ENCODE assay signal across 12 cellular contexts in the genomic region with DNA sequence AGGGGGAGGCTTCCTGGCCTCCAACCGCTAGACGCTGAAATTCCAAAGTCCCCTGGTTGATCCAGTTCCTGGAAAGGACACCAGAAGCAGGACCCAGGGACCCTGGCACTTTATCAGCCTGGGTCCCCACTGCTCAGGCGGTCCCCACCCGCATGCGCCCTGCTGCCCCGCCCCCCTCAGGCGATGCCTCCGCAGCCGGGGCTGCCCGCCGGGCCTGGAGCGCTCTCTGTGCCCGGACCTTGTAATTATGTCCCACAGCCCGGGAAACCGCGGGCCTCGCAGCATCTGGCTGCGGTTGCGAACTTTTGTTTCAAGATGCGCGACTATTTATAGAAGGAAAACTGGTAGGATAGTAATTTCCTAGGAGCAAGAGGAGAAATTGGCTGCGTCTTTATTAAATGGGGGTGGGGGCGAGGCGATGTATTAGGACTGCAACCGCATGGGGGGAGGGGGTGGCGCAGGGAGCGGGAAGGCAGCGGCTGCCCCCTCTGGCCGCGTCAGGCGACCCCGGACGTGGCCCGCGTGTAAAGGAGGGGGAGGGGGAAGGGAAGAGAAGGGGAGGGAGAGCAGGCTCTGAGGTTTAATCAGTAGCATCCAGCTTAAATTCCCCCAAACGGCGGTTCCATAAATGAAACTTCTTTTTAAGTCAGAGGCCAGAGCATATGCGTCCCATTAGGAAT. TPM values are rescaled to one million over a fixed set of nuclear protein-coding genes. Genes with fewer than 3 reads are reported as not detected.
DNase-seq lines count a peak whose midpoint lies in the region; ATAC-seq and TF ChIP-seq lines count a peak whose summit lies in the region.
"Had no signal": no experiment of that assay in that cellular context is flagged by ENCODE, and none has a peak within 500 bp of the region (broad histone marks: within the 10 kb centered on the region; RNA-seq: fewer than 3 reads in every experiment).

No MANE protein-coding gene starts in this region.

- peak; percentile 71 for DNase-seq in DMS 273 (lab: John Stamatoyannopoulos, UW; ENCODE audit: unreplicated experiment)
- DNase-seq in DMS 273 treated with DMSO at 0.1 percent for 48 hours (lab: John Stamatoyannopoulos, UW), result no peak
- DNase-seq in RPMI7951 (ENCODE audit: low read depth), result peak; percentile 92
- peak in 1 of 2 donors; percentile 33 for DNase-seq in foreskin fibroblast
- no peak for DNase-seq in natural killer cell treated with Interleukin-12 subunit alpha and Interleukin-12 subunit beta and Interleukin-15 and Interleukin-18, amount 100 ng/mL, for 72 hours (ENCODE audit: low spot score)
- DNase-seq in iPS-NIHi7 (ENCODE audit: extremely low spot score), result no peak
- DNase-seq: 8988T; activated effector memory CD4-positive, alpha-beta T cell treated with Interleukin-2 at 50 U/mL for 16 hours; NCI-H2171 had no signal

- no peaks in the 10 kb centered on the region for H3K9me3 Mint-ChIP-seq in natural killer cell treated with Interleukin-12 subunit alpha and Interleukin-12 subunit beta and Interleukin-15 and Interleukin-18, amount 100 ng/mL, for 72 hours

- H3K4me3 ChIP-seq in foreskin fibroblast (ENCODE audit: low read depth in 1 of 2, low read length in 2 of 2), result peak overlapping the region; percentile 31 to 36
- H3K4me3 ChIP-seq in skeletal muscle satellite cell (ENCODE audit: low read length), result peak overlapping the region; percentile 63

- no peaks in the 10 kb centered on the region for H3K9me3 ChIP-seq in skeletal muscle satellite cell (replicated peaks; ENCODE audit: low read length)

- H3K36me3 Mint-ChIP-seq in natural killer cell treated with Interleukin-12 subunit alpha and Interleukin-12 subunit beta and Interleukin-15 and Interleukin-18, amount 100 ng/mL, for 72 hours, result no peaks in the 10 kb centered on the region

- ATAC-seq in GM21360 (IDR thresholded peaks at IDR 0.05; ENCODE audit: unreplicated experiment), result no peak
- no peak for ATAC-seq in natural killer cell treated with Interleukin-12 subunit alpha and Interleukin-12 subunit beta and Interleukin-15 and Interleukin-18, amount 100 ng/mL, for 72 hours

- no peaks in the 10 kb centered on the region for H3K36me3 ChIP-seq in skeletal muscle satellite cell (ENCODE audit: insufficient read depth, low read length)

- H3K4me3 Mint-ChIP-seq in natural killer cell treated with Interleukin-12 subunit alpha and Interleukin-12 subunit beta and Interleukin-15 and Interleukin-18, amount 100 ng/mL, for 72 hours, result no peak overlapping the region

- H3K27ac Mint-ChIP-seq in natural killer cell treated with Interleukin-12 subunit alpha and Interleukin-12 subunit beta and Interleukin-15 and Interleukin-18, amount 100 ng/mL, for 72 hours, result no peak overlapping the region

- H3K27me3 Mint-ChIP-seq in natural killer cell treated with Interleukin-12 subunit alpha and Interleukin-12 subunit beta and Interleukin-15 and Interleukin-18, amount 100 ng/mL, for 72 hours, result peaks cover 32 to 33% of the 10 kb centered on the region in 2 donors

- H3K4me2 ChIP-seq in skeletal muscle satellite cell (ENCODE audit: low read length), result peak overlapping the region; percentile 82

- no peak overlapping the region for H3K9ac ChIP-seq in skeletal muscle satellite cell (ENCODE audit: low read depth, low read length)

- H3K4me1 ChIP-seq in skeletal muscle satellite cell (ENCODE audit: control insufficient read depth, insufficient read depth, low read length), result peaks cover 30% of the 10 kb centered on the region

- peak; percentile 2 for TF ChIP-seq CTCF in foreskin fibroblast (IDR thresholded peaks at IDR 0.05; ENCODE audit: low read depth, low read length)

- peaks cover 0 to 3% of the 10 kb centered on the region in 2 donors for H3K4me1 Mint-ChIP-seq in natural killer cell treated with Interleukin-12 subunit alpha and Interleukin-12 subunit beta and Interleukin-15 and Interleukin-18, amount 100 ng/mL, for 72 hours (ENCODE audit: low read depth in 2 of 2)

- H3K27me3 ChIP-seq in skeletal muscle satellite cell (ENCODE audit: control insufficient read depth, insufficient read depth, low read length), result peaks cover 61% of the 10 kb centered on the region

RNA-seq across cellular contexts. Expression of a gene that starts 6.1 kb away (rescaled TPM):
- 17.3 and 21.3 TPM in 2 replicates for total RNA-seq in RPMI7951 (2014; rRNA removed; shearing (Covaris generic))
- total RNA-seq in skeletal muscle satellite cell (2012; rRNA removed), result not detected in 2 replicates
- not detected for total RNA-seq in natural killer cell treated with Interleukin-12 subunit alpha and Interleukin-12 subunit beta and Interleukin-15 and Interleukin-18, amount 100 ng/mL, for 72 hours
- total RNA-seq: T-helper 2 cell treated with Interferon-gamma antibody and Interleukin-4, amounts not matched to agents 100 ng/mL and 5 ng/mL, for 36 hours had no signal

Comparison
In these comparisons a context has a peak if more than half of its experiments do, and no peak if none do; other contexts are left out.
1. DNase-seq: peak in DMS 273 (single experiment) and RPMI7951 (single experiment); none in DMS 273 treated with DMSO at 0.1 percent for 48 hours (single experiment), natural killer cell treated with Interleukin-12 subunit alpha and Interleukin-12 subunit beta and Interleukin-15 and Interleukin-18, amount 100 ng/mL, for 72 hours (single experiment) and iPS-NIHi7 (single experiment).
2. RNA of a gene that starts 6.1 kb away (total RNA-seq): 17.3 to 21.3 TPM in RPMI7951; not detected in natural killer cell treated with Interleukin-12 subunit alpha and Interleukin-12 subunit beta and Interleukin-15 and Interleukin-18, amount 100 ng/mL, for 72 hours; every median in the first group is over 10 times any median in the second.